ENCODE assay signal across 1 cellular context in genomic region chr17:48597492-48597774, GRCh38.
TF ChIP-seq lines count a peak whose summit lies in the region.

No MANE protein-coding gene starts in this region.

TF ChIP-seq in HEK293, 187 proteins besides CTCF, POLR2A, EP300 and RAD21 (continued from another document):
- TF ChIP-seq ZNF704 (tag by site-specific recombination; IDR thresholded peaks at IDR 0.05) (no peak), ZNF423 (tag by site-specific recombination; IDR thresholded peaks at IDR 0.05) (peak; percentile 89), GLI4 (tag by site-specific recombination; IDR thresholded peaks at IDR 0.05) (no peak), OVOL3 (tag by site-specific recombination; IDR thresholded peaks at IDR 0.05) (no peak), SCRT2 (tag by site-specific recombination; IDR thresholded peaks at IDR 0.05) (0 out of 2 replicates have a peak, but pooled peaks have one; percentile 25), ZBTB6 (tag by site-specific recombination; IDR thresholded peaks at IDR 0.05) (0 out of 2 replicates have a peak, but pooled peaks have one; percentile 0), ZBTB49 (tag by site-specific recombination; IDR thresholded peaks at IDR 0.05; ENCODE audit: low read depth) (no peak), ZNF37A (tag by site-specific recombination; IDR thresholded peaks at IDR 0.05) (no peak), ZNF747 (tag by site-specific recombination; IDR thresholded peaks at IDR 0.05) (no peak), YY1 (tag by site-specific recombination; IDR thresholded peaks at IDR 0.05) (no peak), ZBTB48 (tag by site-specific recombination; IDR thresholded peaks at IDR 0.05) (no peak), ZNF621 (tag by site-specific recombination; IDR thresholded peaks at IDR 0.05) (no peak), ZNF626 (tag by site-specific recombination; IDR thresholded peaks at IDR 0.05) (no peak), ZBTB7A (tag by site-specific recombination; IDR thresholded peaks at IDR 0.05; ENCODE audit: low read depth) (no peak), HOXA7 (CRISPR knock-in tag; IDR thresholded peaks at IDR 0.05; ENCODE audit: borderline replicate concordance) (no peak), ZBTB17 (tag by site-specific recombination; IDR thresholded peaks at IDR 0.05) (no peak), INSM2 (tag by site-specific recombination; IDR thresholded peaks at IDR 0.05) (no peak), ZNF580 (tag by site-specific recombination; IDR thresholded peaks at IDR 0.05) (no peak), SP3 (tag by site-specific recombination; IDR thresholded peaks at IDR 0.05) (no peak), SP2 (tag by site-specific recombination; IDR thresholded peaks at IDR 0.05) (no peak), GLIS2 (tag by site-specific recombination; IDR thresholded peaks at IDR 0.05) (peak; percentile 85), ZNF280C (tag by site-specific recombination; IDR thresholded peaks at IDR 0.05) (no peak), HOXC10 (CRISPR knock-in tag; IDR thresholded peaks at IDR 0.05) (no peak), ZNF776 (tag by site-specific recombination; IDR thresholded peaks at IDR 0.05; ENCODE audit: borderline replicate concordance) (no peak), ZIC2 (tag by site-specific recombination; IDR thresholded peaks at IDR 0.05) (peak; percentile 91), ZBTB21 (tag by site-specific recombination; IDR thresholded peaks at IDR 0.05) (no peak), ZNF645 (tag by site-specific recombination; IDR thresholded peaks at IDR 0.05) (0 out of 2 replicates have a peak, but pooled peaks have one; percentile 18), ZNF624 (tag by site-specific recombination; IDR thresholded peaks at IDR 0.05) (no peak), TSHZ1 (tag by site-specific recombination; IDR thresholded peaks at IDR 0.05; ENCODE audit: borderline replicate concordance) (no peak), ZNF324 (tag by site-specific recombination; IDR thresholded peaks at IDR 0.05) (no peak), ZSCAN5A (tag by site-specific recombination; IDR thresholded peaks at IDR 0.05) (no peak), ZNF544 (tag by site-specific recombination; IDR thresholded peaks at IDR 0.05) (no peak), ZBTB11 (tag by site-specific recombination; conservative IDR thresholded peaks at IDR 0.05; ENCODE audit: low read depth) (no peak), ZNF416 (tag by site-specific recombination; IDR thresholded peaks at IDR 0.05) (no peak)
